ENCODE assay signal across 22 cellular contexts in the genomic region with DNA sequence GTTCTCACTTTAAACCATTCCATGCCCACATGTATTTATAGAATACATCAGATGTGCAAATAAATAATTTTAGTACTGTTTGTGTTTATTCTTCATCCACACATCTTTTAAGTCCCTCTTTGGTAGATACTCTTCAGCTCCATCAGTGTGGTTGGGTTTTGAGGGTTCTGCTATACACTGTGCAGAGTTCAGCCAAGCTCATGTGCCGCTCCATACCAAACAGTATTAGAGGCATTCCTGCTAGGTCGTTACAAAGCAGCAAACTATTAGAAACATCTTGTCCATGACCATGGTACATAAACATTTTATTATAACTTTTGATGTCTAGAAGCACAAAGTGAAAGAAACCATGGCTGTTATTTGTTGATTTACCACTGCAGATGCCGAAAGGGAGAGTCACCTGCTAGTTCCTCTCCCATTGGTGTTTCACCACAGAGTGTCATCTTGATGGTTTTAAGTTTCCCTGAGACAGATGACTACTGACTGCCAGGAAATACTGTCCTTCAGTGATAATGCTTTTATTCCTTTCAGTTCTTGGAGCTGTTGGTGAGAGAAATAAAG.
DNase-seq lines count a peak whose midpoint lies in the region; ATAC-seq, FAIRE-seq and TF ChIP-seq lines count a peak whose summit lies in the region.
"Had no signal": no experiment of that assay in that cellular context is flagged by ENCODE, and none has a peak within 500 bp of the region (broad histone marks: within the 10 kb centered on the region; RNA-seq: fewer than 3 reads in every experiment).

No MANE protein-coding gene starts in this region.

- TF ChIP-seq EP300 in H1 (IDR thresholded peaks at IDR 0.05; ENCODE audit: borderline replicate concordance in 1 of 2, low read depth in 2 of 2, low read length in 2 of 2), result no peak

- no peak for TF ChIP-seq RAD21 in H1 (IDR thresholded peaks at IDR 0.05 in 1 of 2, conservative IDR thresholded peaks at IDR 0.05 in 1 of 2; ENCODE audit: low read depth in 2 of 2, low read length in 2 of 2)

- H2AFZ ChIP-seq in GM23338 (peak overlapping the region; percentile 1; the same call in 1 of the 2 replicates), OCI-LY3 (ENCODE audit: low read depth, low read length) (peak overlapping the region; percentile 11; the same call in 1 of the 2 replicates), H1 (ENCODE audit: low read length) (peak overlapping the region; percentile 51; the same call in 1 of the 2 replicates)
- H2AFZ ChIP-seq: hepatocyte had no signal

- H3K27me3 ChIP-seq in GM23338 (ENCODE audit: insufficient read depth) (no peaks in the 10 kb centered on the region), OCI-LY3 (ENCODE audit: low read depth, low read length) (no peaks in the 10 kb centered on the region), H1 (replicated peaks in 1 of 4; ENCODE audit: control insufficient read depth in 3 of 4, extremely low read depth in 1 of 4, insufficient read depth in 3 of 4, low read length in 3 of 4) (no peaks in the 10 kb centered on the region)
- H3K27me3 ChIP-seq: hepatocyte, Peyer's patch, sigmoid colon, tibial artery had no signal

- POLR2A ChIA-PET in H1 (lab: Charles Lee; ENCODE audit: partially characterized antibody), result no interaction called here

- no peak for DNase-seq in GM23338 (ENCODE audit: low spot score)
- DNase-seq in H1 (ENCODE audit: low read depth in 1 of 2, low spot score in 2 of 2), result no peak
- DNase-seq in skeletal muscle cell (ENCODE audit: low read depth), result peak; percentile 83
- DNase-seq in NCI-H748 (lab: John Stamatoyannopoulos, UW; ENCODE audit: unreplicated experiment), result no peak
- no peak for DNase-seq in middle frontal gyrus (ENCODE audit: extremely low spot score, low spot score)
- DNase-seq: activated CD4-positive, alpha-beta memory T cell treated with anti-CD3 and anti-CD28 coated beads, Interleukin-2, amount 10 ng/mL, durations not matched to agents 7 days and 5 days; activated naive CD8-positive, alpha-beta T cell treated with anti-CD3 and anti-CD28 coated beads, Interleukin-2, amount 50 U/mL, for 24 hours; CD8-positive, alpha-beta memory T cell; left cardiac atrium; mucosa of descending colon; NCI-H2081; NCI-H526; Peyer's patch; sigmoid colon; tibial artery; WERI-Rb-1 had no signal

- H3K27me3 Mint-ChIP-seq in GM23338 (ENCODE audit: insufficient read depth, low read depth, poor library complexity), result peaks cover 2% of the 10 kb centered on the region
- H3K27me3 Mint-ChIP-seq: activated CD4-positive, alpha-beta memory T cell treated with anti-CD3 and anti-CD28 coated beads, Interleukin-2, amount 10 ng/mL, durations not matched to agents 7 days and 5 days; activated naive CD8-positive, alpha-beta T cell treated with anti-CD3 and anti-CD28 coated beads, Interleukin-2, amount 50 U/mL, for 24 hours had no signal

- H3K79me2 ChIP-seq in GM23338 (replicated peaks; ENCODE audit: insufficient read depth), result no peaks in the 10 kb centered on the region
- H3K79me2 ChIP-seq in OCI-LY3 (ENCODE audit: low read length), result no peaks in the 10 kb centered on the region
- H3K79me2 ChIP-seq in H1 (ENCODE audit: control insufficient read depth in 1 of 2, insufficient read depth in 2 of 2, low read length in 2 of 2), result no peaks in the 10 kb centered on the region
- H3K79me2 ChIP-seq: hepatocyte had no signal

- H3K9me2 ChIP-seq in GM23338 (ENCODE audit: insufficient read depth), result no peaks in the 10 kb centered on the region

- no peak overlapping the region for H2BK12ac ChIP-seq in H1 (ENCODE audit: low read depth, low read length)

- no peaks in the 10 kb centered on the region for H3K4me1 Mint-ChIP-seq in GM23338
- H3K4me1 Mint-ChIP-seq: activated CD4-positive, alpha-beta memory T cell treated with anti-CD3 and anti-CD28 coated beads, Interleukin-2, amount 10 ng/mL, durations not matched to agents 7 days and 5 days; activated naive CD8-positive, alpha-beta T cell treated with anti-CD3 and anti-CD28 coated beads, Interleukin-2, amount 50 U/mL, for 24 hours; CD8-positive, alpha-beta memory T cell had no signal

- no peak overlapping the region for H3K27ac ChIP-seq in GM23338 (ENCODE audit: low read depth)
- H3K27ac ChIP-seq in OCI-LY3 (ENCODE audit: low read length), result no peak overlapping the region
- no peak overlapping the region for H3K27ac ChIP-seq in H1 (ENCODE audit: low read depth, low read length)
- H3K27ac ChIP-seq: coronary artery, hepatocyte, Peyer's patch, sigmoid colon, tibial artery, WERI-Rb-1 had no signal

- H4K5ac ChIP-seq in H1 (ENCODE audit: insufficient read length, low read depth, low read length), result no peak overlapping the region

- no peak overlapping the region for H3K56ac ChIP-seq in H1 (replicated peaks; ENCODE audit: insufficient read length, low read depth, low read length)

- H4K8ac ChIP-seq in H1 (ENCODE audit: extremely low read depth, insufficient read depth, low read length), result no peak overlapping the region

- H3K4me2 ChIP-seq in GM23338 (no peak overlapping the region), OCI-LY3 (ENCODE audit: low read length) (no peak overlapping the region), H1 (ENCODE audit: insufficient read depth in 1 of 2, low read depth in 2 of 2, low read length in 2 of 2) (no peak overlapping the region)
- H3K4me2 ChIP-seq: hepatocyte had no signal

- H3K4me1 ChIP-seq in GM23338 (ENCODE audit: insufficient read depth) (no peaks in the 10 kb centered on the region), OCI-LY3 (ENCODE audit: low read length) (no peaks in the 10 kb centered on the region), H1 (replicated peaks in 1 of 4; ENCODE audit: control insufficient read depth in 3 of 4, insufficient read depth in 4 of 4, low read length in 3 of 4) (no peaks in the 10 kb centered on the region)
- H3K4me1 ChIP-seq: Peyer's patch, sigmoid colon, tibial artery had no signal

- H3K23ac ChIP-seq in H1 (ENCODE audit: insufficient read length), result no peak overlapping the region

- H3K36me3 ChIP-seq in GM23338 (ENCODE audit: insufficient read depth) (no peaks in the 10 kb centered on the region), OCI-LY3 (replicated peaks; ENCODE audit: low read depth, low read length) (no peaks in the 10 kb centered on the region), H1 (ENCODE audit: control insufficient read depth in 2 of 4, insufficient read depth in 4 of 4, low read length in 3 of 4) (no peaks in the 10 kb centered on the region)
- H3K36me3 ChIP-seq: Peyer's patch, sigmoid colon, tibial artery, WERI-Rb-1 had no signal

- CTCF ChIA-PET in H1 (lab: Charles Lee; ENCODE audit: partially characterized antibody), result no interaction called here

- no peak overlapping the region for H2AK5ac ChIP-seq in H1 (ENCODE audit: low read depth, low read length)

- H3K27ac Mint-ChIP-seq in GM23338, result no peak overlapping the region
- H3K27ac Mint-ChIP-seq: activated CD4-positive, alpha-beta memory T cell treated with anti-CD3 and anti-CD28 coated beads, Interleukin-2, amount 10 ng/mL, durations not matched to agents 7 days and 5 days; activated naive CD8-positive, alpha-beta T cell treated with anti-CD3 and anti-CD28 coated beads, Interleukin-2, amount 50 U/mL, for 24 hours; CD8-positive, alpha-beta memory T cell had no signal

- FAIRE-seq in H1 (lab: Jason Lieb, UNC), result no peak
- FAIRE-seq: GM12891 had no signal

- no peak overlapping the region for H2BK5ac ChIP-seq in H1 (ENCODE audit: low read depth, low read length)

- no peak overlapping the region for H2BK20ac ChIP-seq in H1 (ENCODE audit: low read length)

- no peaks in the 10 kb centered on the region for H3K79me1 ChIP-seq in H1 (ENCODE audit: low read depth, low read length)

- no peak overlapping the region for H2BK15ac ChIP-seq in H1 (ENCODE audit: low read length)

- ATAC-seq in GM23338 (no peak), GM21381 (IDR thresholded peaks at IDR 0.05; ENCODE audit: unreplicated experiment) (no peak), HG03378 (IDR thresholded peaks at IDR 0.05; ENCODE audit: unreplicated experiment) (no peak)
- ATAC-seq: activated naive CD8-positive, alpha-beta T cell treated with anti-CD3 and anti-CD28 coated beads, Interleukin-2, amount 50 U/mL, for 24 hours; left cardiac atrium; mucosa of descending colon had no signal

- no peak for TF ChIP-seq POLR2A in H1 (IDR thresholded peaks at IDR 0.05; ENCODE audit: control extremely low read depth in 1 of 2, low read depth in 2 of 2, low read length in 2 of 2)

- H3F3A ChIP-seq in GM23338 (replicated peaks; ENCODE audit: low read depth), result no peaks in the 10 kb centered on the region

- no peak overlapping the region for H3K4me3 Mint-ChIP-seq in GM23338
- H3K4me3 Mint-ChIP-seq: activated CD4-positive, alpha-beta memory T cell treated with anti-CD3 and anti-CD28 coated beads, Interleukin-2, amount 10 ng/mL, durations not matched to agents 7 days and 5 days; activated naive CD8-positive, alpha-beta T cell treated with anti-CD3 and anti-CD28 coated beads, Interleukin-2, amount 50 U/mL, for 24 hours; CD8-positive, alpha-beta memory T cell had no signal

- WGBS in H1 (ENCODE audit: extremely low coverage in 1 of 2, insufficient coverage in 1 of 2, insufficient read length in 1 of 2, insufficient replicate concordance in 2 of 2, low coverage in 1 of 2, low lambda C conversion rate in 2 of 2, missing lambda C conversion rate in 1 of 2), 2 experiments, result 91% methylated on average over 3 of the region's 3 CpGs; no CpG with 5 or more reads in 1 of the 2 experiments

- H3K4me3 ChIP-seq in GM23338 (no peak overlapping the region), OCI-LY3 (ENCODE audit: low read length) (no peak overlapping the region), H1 (ENCODE audit: extremely low read depth in 1 of 4, insufficient read depth in 2 of 4, low read depth in 3 of 4, low read length in 4 of 4) (no peak overlapping the region), skeletal muscle cell (ENCODE audit: low read depth, low read length) (no peak overlapping the region)
- H3K4me3 ChIP-seq: coronary artery, hepatocyte, mucosa of descending colon, Peyer's patch, sigmoid colon, tibial artery had no signal

- no peak for TF ChIP-seq CTCF in GM23338 (conservative IDR thresholded peaks at IDR 0.05; ENCODE audit: low read depth in 2 of 2)
- no peak for TF ChIP-seq CTCF in OCI-LY3 (IDR thresholded peaks at IDR 0.05; ENCODE audit: low read depth, low read length)
- TF ChIP-seq CTCF in H1 (IDR thresholded peaks at IDR 0.05; ENCODE audit: control extremely low read depth in 1 of 3, insufficient read depth in 1 of 3, low read depth in 1 of 3, low read length in 3 of 3), result no peak

- H3K14ac ChIP-seq in H1 (ENCODE audit: insufficient read length), result no peak overlapping the region

- no peaks in the 10 kb centered on the region for H3K23me2 ChIP-seq in H1 (ENCODE audit: low read depth, low read length)

- no peak overlapping the region for H3K18ac ChIP-seq in H1 (ENCODE audit: extremely low read depth, low read length)

- H4K91ac ChIP-seq in H1 (replicated peaks; ENCODE audit: insufficient read length, low read length), result no peak overlapping the region

- no peaks in the 10 kb centered on the region for H3K36me3 Mint-ChIP-seq in GM23338 (ENCODE audit: low read depth)
- H3K36me3 Mint-ChIP-seq: CD8-positive, alpha-beta memory T cell had no signal

- H2BK120ac ChIP-seq in H1 (replicated peaks; ENCODE audit: low read depth, low read length), result no peak overlapping the region

- no peaks in the 10 kb centered on the region; the same call in 1 of the 3 replicates for H3K9me3 Mint-ChIP-seq in GM23338

- no peak overlapping the region for H3K4ac ChIP-seq in H1 (replicated peaks; ENCODE audit: insufficient read length, low read depth, low read length)

- H3K9me3 ChIP-seq in OCI-LY3 (ENCODE audit: insufficient read depth, low read length) (no peaks in the 10 kb centered on the region), H1 (ENCODE audit: insufficient read depth in 2 of 2, low read depth in 1 of 2, low read length in 1 of 2) (no peaks in the 10 kb centered on the region)
- H3K9me3 ChIP-seq: mucosa of descending colon, Peyer's patch, sigmoid colon, tibial artery had no signal

- H3K9ac ChIP-seq in OCI-LY3 (ENCODE audit: low read length), result no peak overlapping the region
- no peak overlapping the region for H3K9ac ChIP-seq in H1 (replicated peaks in 1 of 4; ENCODE audit: extremely low read depth in 1 of 4, low read depth in 3 of 4, low read length in 3 of 4)

- H4K20me1 ChIP-seq in GM23338 (replicated peaks; ENCODE audit: insufficient read depth) (no peaks in the 10 kb centered on the region), OCI-LY3 (ENCODE audit: insufficient read depth, low read length) (no peaks in the 10 kb centered on the region), H1 (replicated peaks in 1 of 2; ENCODE audit: control insufficient read depth in 1 of 2, insufficient read depth in 2 of 2, low read length in 2 of 2) (no peaks in the 10 kb centered on the region)

Comparison
In these comparisons a context has a peak if more than half of its experiments do, and no peak if none do; other contexts are left out.
1. H2AFZ ChIP-seq: peak in every context shown above with its lines; median percentile 51 in H1; 11 in OCI-LY3; 1 in GM23338.